Comparison of ENCODE assay signal across 8 cellular contexts in genomic region chr9:136485049-136485647, GRCh38. TPM values are rescaled to one million over a fixed set of nuclear protein-coding genes. Genes with fewer than 3 reads are reported as not detected.
DNase-seq lines count a peak whose midpoint lies in the region; ATAC-seq and TF ChIP-seq lines count a peak whose summit lies in the region.

No MANE protein-coding gene starts in this region.

- H4K20me1 ChIP-seq in osteoblast (ENCODE audit: insufficient read depth, low read length) = peaks cover 25% of the 10 kb centered on the region

- peak; percentile 89 for TF ChIP-seq CTCF in RWPE2 (IDR thresholded peaks at IDR 0.05; ENCODE audit: poor library complexity, severe bottlenecking)
- peak; percentile 89 for TF ChIP-seq CTCF in foreskin keratinocyte (conservative IDR thresholded peaks at IDR 0.05)
- peak; percentile 87 for TF ChIP-seq CTCF in osteoblast (IDR thresholded peaks at IDR 0.05; ENCODE audit: extremely low read depth, low read depth, low read length)
- peak; percentile 92 for TF ChIP-seq CTCF in thoracic aorta (IDR thresholded peaks at IDR 0.05)

- H3K4me3 ChIP-seq in RWPE2 (ENCODE audit: severe bottlenecking) (no peak overlapping the region), osteoblast (ENCODE audit: insufficient read depth, low read length) (peak overlapping the region; percentile 84), thoracic aorta (no peak overlapping the region)

- peak overlapping the region; percentile 96 for H3K4me2 ChIP-seq in osteoblast (ENCODE audit: insufficient read depth, low read length)

- no peak overlapping the region for H2AFZ ChIP-seq in osteoblast (ENCODE audit: low read length)

- H3K79me2 ChIP-seq in osteoblast (ENCODE audit: insufficient read depth, low read length) = peaks cover 25% of the 10 kb centered on the region

- ATAC-seq in RWPE2 (ENCODE audit: low read depth) (peak; percentile 33), foreskin keratinocyte (peak; percentile 32), thoracic aorta (ENCODE audit: insufficient number of reproducible peaks, low FRiP score, low read depth) (no peak), HG03108 (IDR thresholded peaks at IDR 0.05; ENCODE audit: unreplicated experiment) (no peak)

- no peaks in the 10 kb centered on the region for H3K9me3 ChIP-seq in RWPE2 (ENCODE audit: severe bottlenecking)
- H3K9me3 ChIP-seq in osteoblast (ENCODE audit: low read depth, low read length) = no peaks in the 10 kb centered on the region
- no peaks in the 10 kb centered on the region for H3K9me3 ChIP-seq in thoracic aorta

- H3K27me3 ChIP-seq in RWPE2 (ENCODE audit: insufficient read depth, poor library complexity, severe bottlenecking) = no peaks in the 10 kb centered on the region
- peaks cover 2% of the 10 kb centered on the region for H3K27me3 ChIP-seq in foreskin keratinocyte
- no peaks in the 10 kb centered on the region for H3K27me3 ChIP-seq in osteoblast (ENCODE audit: insufficient read depth, low read length)
- H3K27me3 ChIP-seq in thoracic aorta (replicated peaks; ENCODE audit: insufficient read depth) = no peaks in the 10 kb centered on the region

- H3K27ac ChIP-seq in RWPE2 (ENCODE audit: poor library complexity, severe bottlenecking) (peak overlapping the region; percentile 82), foreskin keratinocyte (no peak overlapping the region), osteoblast (ENCODE audit: low read depth, low read length) (no peak overlapping the region), thoracic aorta (no peak overlapping the region)

- peak; percentile 87 for DNase-seq in DMS53 (lab: John Stamatoyannopoulos, UW)
- DNase-seq in LHCN-M2 (ENCODE audit: low read depth) = peak; percentile 63
- no peak for DNase-seq in RWPE2 (ENCODE audit: low spot score)
- DNase-seq in activated effector memory CD4-positive, alpha-beta T cell treated with Interleukin-2 at 50 U/mL for 16 hours = peak; percentile 73
- peak; percentile 46 to 62 for DNase-seq in foreskin keratinocyte
- peak; percentile 97 for DNase-seq in osteoblast (ENCODE audit: insufficient read length, low spot score, missing footprints)
- peak; percentile 45 for DNase-seq in thoracic aorta (ENCODE audit: low spot score)

- peaks cover 4% of the 10 kb centered on the region for H3K36me3 ChIP-seq in RWPE2 (ENCODE audit: low read depth)
- H3K36me3 ChIP-seq in osteoblast (ENCODE audit: insufficient read depth, low read length) = peaks cover under 1% of the 10 kb centered on the region
- H3K36me3 ChIP-seq in thoracic aorta = no peaks in the 10 kb centered on the region

- H3K4me1 ChIP-seq in RWPE2 (ENCODE audit: insufficient read depth, poor library complexity, severe bottlenecking) (peaks cover 10% of the 10 kb centered on the region), foreskin keratinocyte (peaks cover 6% of the 10 kb centered on the region), osteoblast (ENCODE audit: insufficient read depth, low read length) (peaks cover 18% of the 10 kb centered on the region), thoracic aorta (ENCODE audit: control insufficient read depth in 1 of 2, low read depth in 2 of 2) (peaks cover 12 to 32% of the 10 kb centered on the region in 2 donors)

RNA-seq across cellular contexts. Expression of gene SEC16A, which starts 2.3 kb away (rescaled TPM):
- total RNA-seq in LHCN-M2 (2014; rRNA removed) (25.5 and 28.9 TPM in 2 replicates), foreskin keratinocyte (61.8 and 68.9 TPM in 2 replicates), osteoblast (36.8 and 38.4 TPM in 2 replicates), thoracic aorta (10 to 100 TPM; 59.0 to 72.8 TPM)
- polyA plus RNA-seq in LHCN-M2 (2012) = 35.2 TPM
- 45.8 and 47.7 TPM in 2 replicates for polyA plus RNA-seq in foreskin keratinocyte

RNA-seq across cellular contexts. Expression of gene INPP5E, which starts 45.5 kb away (rescaled TPM):
- total RNA-seq in LHCN-M2 (2014; rRNA removed) = 13.5 and 14.2 TPM in 2 replicates
- 7.1 TPM for polyA plus RNA-seq in LHCN-M2 (2012)
- total RNA-seq in foreskin keratinocyte = 11.5 and 12.6 TPM in 2 replicates
- 10.1 and 10.3 TPM in 2 replicates for polyA plus RNA-seq in foreskin keratinocyte
- 7.4 and 8.3 TPM in 2 replicates for total RNA-seq in osteoblast
- total RNA-seq in thoracic aorta = 10 to 100 TPM; 11.9 to 12.5 TPM

Comparison
In these comparisons a context has a peak if more than half of its experiments do, and no peak if none do; other contexts are left out.
1. ATAC-seq: peak in RWPE2 (single experiment) and foreskin keratinocyte (single experiment); none in thoracic aorta (single experiment) and HG03108 (single experiment).
2. Peak in every context shown above with its lines, with median percentiles within 50 percentile points of each other: CTCF ChIP-seq.